In the genomic region with DNA sequence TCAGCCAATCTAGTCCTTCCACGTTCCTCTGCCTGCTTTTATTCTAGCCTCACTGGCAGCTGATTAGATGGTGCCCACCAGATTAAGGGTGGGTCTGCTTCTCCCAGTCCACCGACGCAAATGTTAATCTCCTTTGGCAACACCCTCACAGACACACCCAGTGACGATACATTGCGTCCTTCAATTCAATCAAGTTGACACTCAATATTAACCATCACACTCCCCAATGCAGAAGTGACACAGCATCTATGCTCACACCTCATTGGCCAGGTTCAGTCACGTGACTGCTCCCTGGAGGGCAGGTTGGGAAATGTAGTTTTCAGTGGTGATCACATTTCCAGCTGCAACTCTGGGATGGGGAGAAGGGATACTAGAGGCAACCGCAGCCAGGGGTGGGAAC, we compare ENCODE assay signal across 10 cellular contexts. TPM values are rescaled to one million over a fixed set of nuclear protein-coding genes. Genes with fewer than 3 reads are reported as not detected.
DNase-seq lines count a peak whose midpoint lies in the region; ATAC-seq and TF ChIP-seq lines count a peak whose summit lies in the region.
"Had no signal": no experiment of that assay in that cellular context is flagged by ENCODE, and none has a peak within 500 bp of the region (broad histone marks: within the 10 kb centered on the region; RNA-seq: fewer than 3 reads in every experiment).

No MANE protein-coding gene starts in this region.

- no peak overlapping the region for H3K4me3 ChIP-seq in CD4-positive, CD25-positive, alpha-beta regulatory T cell (ENCODE audit: low read depth, low read length)
- H3K4me3 ChIP-seq in GM12865 (ENCODE audit: low read depth, low read length): no peak overlapping the region
- H3K4me3 ChIP-seq: upper lobe of left lung had no signal

- H3K9me3 Mint-ChIP-seq in CD4-positive, CD25-positive, alpha-beta regulatory T cell: no peaks in the 10 kb centered on the region

- H3K27me3 Mint-ChIP-seq in CD4-positive, CD25-positive, alpha-beta regulatory T cell: no peaks in the 10 kb centered on the region

- peaks cover 34% of the 10 kb centered on the region for H3K4me1 ChIP-seq in CD4-positive, CD25-positive, alpha-beta regulatory T cell (ENCODE audit: control insufficient read depth, insufficient read depth, low read length, poor library complexity, severe bottlenecking)

- H3K4me1 Mint-ChIP-seq in CD4-positive, CD25-positive, alpha-beta regulatory T cell: peaks cover 37 to 88% (median 44%) of the 10 kb centered on the region in 4 donors

- no peak for DNase-seq in CD4-positive, CD25-positive, alpha-beta regulatory T cell
- DNase-seq in GM12865 (ENCODE audit: low read depth) (peak; percentile 54), RPMI8226 (peak; percentile 45), hepatic stellate cell (ENCODE audit: low spot score) (peak; percentile 40), OCI-M2 (lab: John Stamatoyannopoulos, UW; ENCODE audit: unreplicated experiment) (no peak)
- DNase-seq in central memory CD4-positive, alpha-beta T cell: no peak
- DNase-seq: foreskin melanocyte, upper lobe of left lung had no signal

- H3K27me3 ChIP-seq in CD4-positive, CD25-positive, alpha-beta regulatory T cell (ENCODE audit: control insufficient read depth, insufficient read depth, low read length): no peaks in the 10 kb centered on the region
- H3K27me3 ChIP-seq: upper lobe of left lung had no signal

- peaks cover 56% of the 10 kb centered on the region for H3K36me3 ChIP-seq in CD4-positive, CD25-positive, alpha-beta regulatory T cell (ENCODE audit: control insufficient read depth, insufficient read depth, low read length)
- H3K36me3 ChIP-seq: upper lobe of left lung had no signal

- H3K4me3 Mint-ChIP-seq in CD4-positive, CD25-positive, alpha-beta regulatory T cell: peak overlapping the region in 1 of 4 donors; percentile 50

- H3K27ac Mint-ChIP-seq in CD4-positive, CD25-positive, alpha-beta regulatory T cell: peak overlapping the region; percentile 89 to 100 (median 90)

- H3K36me3 Mint-ChIP-seq in CD4-positive, CD25-positive, alpha-beta regulatory T cell: peaks cover 33% of the 10 kb centered on the region

- no peaks in the 10 kb centered on the region for H3K9me3 ChIP-seq in CD4-positive, CD25-positive, alpha-beta regulatory T cell (ENCODE audit: control insufficient read depth in 2 of 2, low read length in 2 of 2)
- H3K9me3 ChIP-seq: upper lobe of left lung had no signal

- no peak overlapping the region for H3K27ac ChIP-seq in CD4-positive, CD25-positive, alpha-beta regulatory T cell (ENCODE audit: insufficient read depth, low read length, poor library complexity, severe bottlenecking)
- H3K27ac ChIP-seq: upper lobe of left lung had no signal

- ATAC-seq in CD4-positive, CD25-positive, alpha-beta regulatory T cell (ENCODE audit: low read depth in 2 of 2): no peak
- no peak for ATAC-seq in HG03045 (IDR thresholded peaks at IDR 0.05; ENCODE audit: unreplicated experiment)
- no peak for ATAC-seq in GM21825 (IDR thresholded peaks at IDR 0.05; ENCODE audit: unreplicated experiment)

- no peak for TF ChIP-seq CTCF in GM12865 (IDR thresholded peaks at IDR 0.05; ENCODE audit: insufficient read depth, low read depth, low read length, missing control alignments)

RNA-seq across cellular contexts. Expression of a gene that starts 13.0 kb away (rescaled TPM):
- total RNA-seq in CD4-positive, CD25-positive, alpha-beta regulatory T cell: 68.7 TPM
- 100 to 1,000 TPM; 187 to 229 (median 210) TPM for polyA plus RNA-seq in CD4-positive, CD25-positive, alpha-beta regulatory T cell

RNA-seq across cellular contexts. Expression of a gene that starts 24.6 kb away (rescaled TPM):
- 60.0 TPM for total RNA-seq in CD4-positive, CD25-positive, alpha-beta regulatory T cell
- polyA plus RNA-seq in CD4-positive, CD25-positive, alpha-beta regulatory T cell: 10 to 100 TPM; 64.8 to 89.1 (median 75.3) TPM

Comparison
In these comparisons a context has a peak if more than half of its experiments do, and no peak if none do; other contexts are left out.
1. DNase-seq: peak in GM12865 (single experiment), RPMI8226 (single experiment) and hepatic stellate cell (single experiment); none in CD4-positive, CD25-positive, alpha-beta regulatory T cell (0 of 3), OCI-M2 (single experiment) and central memory CD4-positive, alpha-beta T cell (single experiment).